In genomic region chrX:39946822-39947221, GRCh38 we compare ENCODE assay signal across 12 cellular contexts.
A peak's percentile ranks its signal among the peaks of the same experiment; 100 is the strongest.
DNase-seq lines count a peak whose midpoint lies in the region; ATAC-seq lines count a peak whose summit lies in the region.
"Had no signal": no experiment of that assay in that cellular context is flagged by ENCODE, and none has a peak within 500 bp of the region (broad histone marks: within the 10 kb centered on the region; RNA-seq: fewer than 3 reads in every experiment).

No MANE protein-coding gene starts in this region.

- H3K4me1 ChIP-seq in ACC112 (ENCODE audit: control insufficient read depth, insufficient read depth, low read length, unreplicated experiment), result peaks cover 3% of the 10 kb centered on the region

- no peaks in the 10 kb centered on the region for H3K79me2 ChIP-seq in ACC112 (ENCODE audit: control insufficient read depth, insufficient read depth, low read length, unreplicated experiment)

- H3K36me3 ChIP-seq in ACC112 (ENCODE audit: insufficient read depth, low read length), result no peaks in the 10 kb centered on the region
- H3K36me3 ChIP-seq: cardiac muscle cell had no signal

- ATAC-seq in HG03354 (IDR thresholded peaks at IDR 0.05; ENCODE audit: poor library complexity, severe bottlenecking, unreplicated experiment) (no peak), HG02571 (IDR thresholded peaks at IDR 0.05; ENCODE audit: unreplicated experiment) (no peak)

- H2AFZ ChIP-seq in ACC112 (ENCODE audit: low read length, unreplicated experiment), result peak overlapping the region; percentile 60

- H3K27ac ChIP-seq in ACC112 (ENCODE audit: low read depth, low read length), result peak overlapping the region; percentile 41; the same call in 1 of the 2 replicates
- H3K27ac ChIP-seq: cardiac muscle cell had no signal

- DNase-seq in HK-2 (ENCODE audit: unreplicated experiment), result peak; percentile 52
- peak; percentile 57 for DNase-seq in UCSD-AML1 (lab: John Stamatoyannopoulos, UW; ENCODE audit: unreplicated experiment)
- DNase-seq in hepatic stellate cell (ENCODE audit: low spot score), result peak; percentile 82
- DNase-seq in NCI-H146 treated with DMSO at 0.1 percent for 48 hours (lab: John Stamatoyannopoulos, UW; ENCODE audit: unreplicated experiment), result no peak
- no peak for DNase-seq in pons (ENCODE audit: low spot score)
- DNase-seq: NCI-H1417, NCI-H748 treated with DMSO at 0.1 percent for 48 hours, SW 1271 had no signal

- no peak overlapping the region for H3K4me3 ChIP-seq in ACC112 (ENCODE audit: low read depth, low read length)
- H3K4me3 ChIP-seq: cardiac muscle cell had no signal

- H3K27me3 ChIP-seq in ACC112 (ENCODE audit: insufficient read depth, low read length), result no peaks in the 10 kb centered on the region
- H3K27me3 ChIP-seq: cardiac muscle cell had no signal

Comparison
In these comparisons a context has a peak if more than half of its experiments do, and no peak if none do; other contexts are left out.
1. DNase-seq: peak in HK-2 (single experiment), UCSD-AML1 (single experiment) and hepatic stellate cell (single experiment); none in NCI-H146 treated with DMSO at 0.1 percent for 48 hours (single experiment) and pons (single experiment).